ENCODE assay signal across 29 cellular contexts in genomic region chr1:31442648-31442994, GRCh38. TPM values are rescaled to one million over a fixed set of nuclear protein-coding genes. Genes with fewer than 3 reads are reported as not detected.
"Had no signal": no experiment of that assay in that cellular context is flagged by ENCODE, and none has a peak within 500 bp of the region (broad histone marks: within the 10 kb centered on the region; RNA-seq: fewer than 3 reads in every experiment).

No MANE protein-coding gene starts in this region.

- ATAC-seq: activated CD4-positive, alpha-beta T cell treated with anti-CD3 and anti-CD28 coated beads for 36 hours; activated CD8-positive, alpha-beta T cell treated with anti-CD3 and anti-CD28 coated beads, Interleukin-2, amount 10 ng/mL, durations not matched to agents 7 days and 5 days; activated naive CD8-positive, alpha-beta T cell treated with anti-CD3 and anti-CD28 coated beads, Interleukin-2, amount 50 U/mL, for 24 hours; activated T-cell treated with anti-CD3 and anti-CD28 coated beads, Interleukin-2, amount 50 U/mL, for 4 hours; activated T-helper 17 cell treated with anti-CD3 and anti-CD28 coated beads, Interleukin-2, amount 50 U/mL, for 72 hours; body of pancreas; gastroesophageal sphincter; heart right ventricle had no signal

- H3K36me3 ChIP-seq: adrenal gland, esophagus squamous epithelium, gastroesophageal sphincter, heart right ventricle had no signal

- H2AFZ ChIP-seq: hepatocyte had no signal

- H3K79me2 ChIP-seq: hepatocyte had no signal

- FAIRE-seq: colon, endometrium, endothelial cell of umbilical vein had no signal

- H3K9me3 ChIP-seq: adrenal gland, body of pancreas had no signal

- H3K27ac ChIP-seq: adrenal gland, epithelial cell of prostate, esophagus squamous epithelium, gastroesophageal sphincter, heart right ventricle, hepatocyte had no signal

- H3K4me3 ChIP-seq: adrenal gland, body of pancreas, esophagus squamous epithelium, gastroesophageal sphincter, heart right ventricle, hepatocyte had no signal

- H3K4me2 ChIP-seq: hepatocyte had no signal

- H3K27me3 ChIP-seq: adrenal gland, body of pancreas, esophagus squamous epithelium, heart right ventricle, hepatocyte had no signal

- H3K4me1 ChIP-seq: adrenal gland, esophagus squamous epithelium, gastroesophageal sphincter had no signal

- DNase-seq: activated CD4-positive, alpha-beta memory T cell treated with anti-CD3 and anti-CD28 coated beads for 36 hours; activated CD4-positive, alpha-beta T cell treated with anti-CD3 and anti-CD28 coated beads for 36 hours; activated CD4-positive, alpha-beta T cell treated with anti-CD3 and anti-CD28 coated beads, Interleukin-2, amount 10 ng/mL, durations not matched to agents 24 days and 14 days; activated CD4-positive, CD25-positive, alpha-beta regulatory T cell; activated CD4-positive, CD25-positive, alpha-beta regulatory T cell treated with anti-CD3 and anti-CD28 coated beads, Interleukin-2, amount 50 U/mL, for 72 hours; activated CD8-positive, alpha-beta T cell treated with anti-CD3 and anti-CD28 coated beads, Interleukin-2, amount 10 ng/mL, durations not matched to agents 7 days and 5 days; activated effector memory CD4-positive, alpha-beta T cell treated with Interleukin-2 at 50 U/mL for 16 hours; activated gamma-delta T cell treated with Interleukin-2 at 50 U/mL for 16 hours; activated naive CD4-positive, alpha-beta T cell treated with Interleukin-2 at 50 U/mL for 16 hours; activated naive CD8-positive, alpha-beta T cell treated with anti-CD3 and anti-CD28 coated beads for 36 hours; activated naive CD8-positive, alpha-beta T cell treated with anti-CD3 and anti-CD28 coated beads, Interleukin-2, amount 50 U/mL, for 24 hours; activated T-cell treated with anti-CD3 and anti-CD28 coated beads, Interleukin-2, amount 50 U/mL, for 4 hours; adrenal gland; amygdala; caudate nucleus; cortex of kidney; effector CD8-positive, alpha-beta T cell; esophagus squamous epithelium; foreskin melanocyte; heart right ventricle; T-helper 2 cell had no signal

RNA-seq across cellular contexts. Expression of gene SERINC2, which starts 29.6 kb away (rescaled TPM):
- total RNA-seq: activated CD4-positive, alpha-beta T cell treated with anti-CD3 and anti-CD28 coated beads, Interleukin-2, amount 10 ng/mL, durations not matched to agents 24 days and 14 days had no signal
